ENCODE assay signal across 30 cellular contexts in the genomic region with DNA sequence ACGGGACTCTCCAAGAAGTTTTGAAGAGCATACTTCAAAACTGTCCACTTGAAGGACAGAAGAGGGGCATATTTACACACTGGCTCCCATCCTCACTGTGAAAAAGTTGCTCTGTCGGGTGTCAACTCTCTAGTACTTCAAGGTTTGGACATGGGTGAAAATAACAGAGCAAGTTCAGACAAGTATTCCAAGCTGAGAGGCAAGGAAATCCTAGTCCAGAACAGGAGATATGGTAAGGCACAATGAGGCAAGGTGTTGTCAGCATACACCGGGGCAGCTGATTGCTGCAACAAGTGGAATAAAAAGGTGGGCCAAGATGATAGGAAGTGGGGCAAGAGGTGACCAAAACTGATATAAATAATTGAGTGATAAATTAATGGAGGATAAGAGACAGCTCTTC.
"Had no signal": no experiment of that assay in that cellular context is flagged by ENCODE, and none has a peak within 500 bp of the region (broad histone marks: within the 10 kb centered on the region; RNA-seq: fewer than 3 reads in every experiment).

No MANE protein-coding gene starts in this region.

- H3K27me3 ChIP-seq: dorsolateral prefrontal cortex, esophagus squamous epithelium, heart right ventricle, ovary, sigmoid colon, tibial nerve, upper lobe of left lung, uterus had no signal

- H3K27ac ChIP-seq: dorsolateral prefrontal cortex, esophagus squamous epithelium, heart right ventricle, ovary, psoas muscle, sigmoid colon, thoracic aorta, tibial nerve, upper lobe of left lung, uterus had no signal

- H3K4me1 Mint-ChIP-seq: endodermal cell, mesothelial cell of epicardium, nephron progenitor cell had no signal

- H3K4me3 ChIP-seq: dorsolateral prefrontal cortex, esophagus squamous epithelium, heart right ventricle, lung, mucosa of descending colon, ovary, psoas muscle, sigmoid colon, thoracic aorta, tibial nerve, upper lobe of left lung, uterus had no signal

- H3K36me3 ChIP-seq: ovary, thoracic aorta, upper lobe of left lung, uterus had no signal

- H3K27me3 Mint-ChIP-seq: naive B cell had no signal

- H3K4me3 Mint-ChIP-seq: endodermal cell; mesothelial cell of epicardium; nephron progenitor cell; stimulated activated effector memory CD8-positive, alpha-beta T cell treated with anti-CD3 and anti-CD28 coated beads, Interleukin-12 subunit alpha, Interleukin-12 subunit beta, amount 100 ng/mL, for 72 hours had no signal

- H3K27ac Mint-ChIP-seq: endodermal cell; mesothelial cell of epicardium; nephron progenitor cell; stimulated activated effector memory CD8-positive, alpha-beta T cell treated with anti-CD3 and anti-CD28 coated beads, Interleukin-12 subunit alpha, Interleukin-12 subunit beta, amount 100 ng/mL, for 72 hours had no signal

- H3K4me1 ChIP-seq: psoas muscle, uterus had no signal

- FAIRE-seq: colon, kidney had no signal

- DNase-seq: dorsolateral prefrontal cortex; effector CD4-positive, alpha-beta T cell; endodermal cell; esophagus squamous epithelium; foreskin melanocyte; glutamatergic neuron; heart right ventricle; hypothalamus; kidney; mesenchymal stem cell; mucosa of descending colon; naive B cell; nephron progenitor cell; occipital lobe; ovary; posterior cingulate gyrus; psoas muscle; right cardiac atrium; sigmoid colon; stimulated activated CD4-positive, alpha-beta T cell treated with anti-CD3 and anti-CD28 coated beads, Interleukin-2, amount 100 ng/mL, for 24 hours; stimulated activated CD4-positive, alpha-beta T cell treated with anti-CD3 and anti-CD28 coated beads, Interleukin-4, amount 100 ng/mL, for 24 hours; stimulated activated naive CD4-positive, alpha-beta T cell treated with Interleukin-2 at 50 U/mL for 16 hours; upper lobe of left lung; uterus had no signal

- H3K36me3 Mint-ChIP-seq: mesothelial cell of epicardium; naive B cell; stimulated activated effector memory CD8-positive, alpha-beta T cell treated with anti-CD3 and anti-CD28 coated beads, Interleukin-12 subunit alpha, Interleukin-12 subunit beta, amount 100 ng/mL, for 72 hours had no signal

- H3K9me3 ChIP-seq: esophagus squamous epithelium, heart right ventricle, mucosa of descending colon, ovary, psoas muscle, sigmoid colon, thoracic aorta, tibial nerve, upper lobe of left lung, uterus had no signal

- H3K9me3 Mint-ChIP-seq: endodermal cell; mesothelial cell of epicardium; naive B cell; nephron progenitor cell; stimulated activated effector memory CD8-positive, alpha-beta T cell treated with anti-CD3 and anti-CD28 coated beads, Interleukin-12 subunit alpha, Interleukin-12 subunit beta, amount 100 ng/mL, for 72 hours had no signal
